29 cellular contexts compared by ENCODE assay signal in genomic region chr13:80389073-80390038, GRCh38. TPM values are rescaled to one million over a fixed set of nuclear protein-coding genes. Genes with fewer than 3 reads are reported as not detected.
DNase-seq lines count a peak whose midpoint lies in the region; ATAC-seq lines count a peak whose summit lies in the region.
"Had no signal": no experiment of that assay in that cellular context is flagged by ENCODE, and none has a peak within 500 bp of the region (broad histone marks: within the 10 kb centered on the region; RNA-seq: fewer than 3 reads in every experiment).

No MANE protein-coding gene starts in this region.

- peaks cover 0 to 19% (median 0%) of the 10 kb centered on the region in 5 donors for H3K4me1 ChIP-seq in subcutaneous abdominal adipose tissue (ENCODE audit: control insufficient read depth in 5 of 5, insufficient read depth in 5 of 5, low read length in 5 of 5)

- peaks cover 0 to 11% (median 8%) of the 10 kb centered on the region in 5 donors for H3K9me3 ChIP-seq in subcutaneous abdominal adipose tissue (ENCODE audit: control insufficient read depth in 5 of 5, low read length in 5 of 5)

- ATAC-seq in left ventricle myocardium superior (peak; percentile 74), GM21390 (IDR thresholded peaks at IDR 0.05; ENCODE audit: unreplicated experiment) (no peak)
- ATAC-seq: activated CD8-positive, alpha-beta memory T cell treated with anti-CD3 and anti-CD28 coated beads, Interleukin-2, amount 10 ng/mL, durations not matched to agents 7 days and 5 days; activated naive CD8-positive, alpha-beta T cell treated with anti-CD3 and anti-CD28 coated beads, Interleukin-2, amount 50 U/mL, for 24 hours; activated T-cell treated with anti-CD3 and anti-CD28 coated beads, Interleukin-2, amount 50 U/mL, for 4 hours; body of pancreas; GM12878; GM23338; stimulated activated memory B cell treated with anti-CD40 and anti-IgM and Interleukin-4, amounts not matched to agents 10 μg/mL and 1 μg/mL and 100 μg/mL, for 72 hours had no signal

- H3K27ac ChIP-seq in subcutaneous abdominal adipose tissue (ENCODE audit: low read depth, low read length): peak overlapping the region; percentile 74
- H3K27ac ChIP-seq: body of pancreas, dorsolateral prefrontal cortex, SK-N-MC had no signal

- no peaks in the 10 kb centered on the region for H3K36me3 ChIP-seq in subcutaneous abdominal adipose tissue (ENCODE audit: control insufficient read depth in 5 of 5, insufficient read depth in 5 of 5, low read length in 5 of 5)

- H3K27me3 ChIP-seq in subcutaneous abdominal adipose tissue (ENCODE audit: control insufficient read depth in 5 of 5, insufficient read depth in 4 of 5, low read length in 5 of 5): no peaks in the 10 kb centered on the region
- H3K27me3 ChIP-seq: body of pancreas, dorsolateral prefrontal cortex had no signal

- DNase-seq in NOMO-1 (lab: John Stamatoyannopoulos, UW; ENCODE audit: unreplicated experiment in 2 of 2): peak; percentile 12 to 58
- DNase-seq in astrocyte of the hippocampus (ENCODE audit: low read depth, low spot score): peak; percentile 1
- no peak for DNase-seq in left ventricle myocardium superior
- no peak for DNase-seq in NCI-H1105 (lab: John Stamatoyannopoulos, UW)
- DNase-seq in activated CD4-positive, alpha-beta T cell treated with anti-CD3 and anti-CD28 coated beads for 4 hours: no peak
- DNase-seq: ACHN; activated B cell treated with CpG ODN at 0.5 μM for 24 hours; activated CD8-positive, alpha-beta memory T cell treated with anti-CD3 and anti-CD28 coated beads, Interleukin-2, amount 10 ng/mL, durations not matched to agents 7 days and 5 days; activated naive CD8-positive, alpha-beta T cell treated with anti-CD3 and anti-CD28 coated beads, Interleukin-2, amount 50 U/mL, for 24 hours; activated T-cell treated with anti-CD3 and anti-CD28 coated beads, Interleukin-2, amount 50 U/mL, for 4 hours; body of pancreas; DMS 273 treated with DMSO at 0.1 percent for 48 hours; dorsolateral prefrontal cortex; Karpas-422; midbrain; naive B cell; NCI-H146; NCI-H2107; NCI-H748 treated with DMSO at 0.1 percent for 48 hours; posterior cingulate gyrus; RPMI8226 had no signal

- intact Hi-C loops in left ventricle myocardium superior (cut with micrococcal nuclease): no loop called here

- H3K9ac ChIP-seq in subcutaneous abdominal adipose tissue (ENCODE audit: low read length in 5 of 5): no peak overlapping the region

- H3K4me3 ChIP-seq in subcutaneous abdominal adipose tissue (ENCODE audit: low read depth in 1 of 5, low read length in 5 of 5): no peak overlapping the region
- H3K4me3 ChIP-seq: body of pancreas, dorsolateral prefrontal cortex, GM12878, GM23338, SK-N-MC had no signal

RNA-seq across cellular contexts. Expression of gene SPRY2, which starts 48.4 kb away (rescaled TPM):
- total RNA-seq in left ventricle myocardium superior: 37.6 TPM
- total RNA-seq: OCI-LY7; T-helper 1 cell treated with Interleukin-12 subunit alpha and Interleukin-12 subunit beta and Interleukin-4 antibody, amounts not matched to agents 30 ng/mL and 1 ng/mL, for 36 hours had no signal

Comparison
In these comparisons a context has a peak if more than half of its experiments do, and no peak if none do; other contexts are left out.
1. DNase-seq: peak in NOMO-1 (2 of 2) and astrocyte of the hippocampus (single experiment); none in left ventricle myocardium superior (single experiment), NCI-H1105 (single experiment) and activated CD4-positive, alpha-beta T cell treated with anti-CD3 and anti-CD28 coated beads for 4 hours (0 of 2).